Comparison of ENCODE assay signal across 1 cellular context in genomic region chr12:56645717-56646446, GRCh38.
TF ChIP-seq lines count a peak whose summit lies in the region.

ATP5F1B (minus strand) TSS chr12:56645984; CDS start chr12:56645963, 21 bp downstream.

TF ChIP-seq in K562, 482 proteins besides CTCF, POLR2A, EP300 and RAD21 (continued from another document and continues in another):
- TF ChIP-seq, protein P1, sequence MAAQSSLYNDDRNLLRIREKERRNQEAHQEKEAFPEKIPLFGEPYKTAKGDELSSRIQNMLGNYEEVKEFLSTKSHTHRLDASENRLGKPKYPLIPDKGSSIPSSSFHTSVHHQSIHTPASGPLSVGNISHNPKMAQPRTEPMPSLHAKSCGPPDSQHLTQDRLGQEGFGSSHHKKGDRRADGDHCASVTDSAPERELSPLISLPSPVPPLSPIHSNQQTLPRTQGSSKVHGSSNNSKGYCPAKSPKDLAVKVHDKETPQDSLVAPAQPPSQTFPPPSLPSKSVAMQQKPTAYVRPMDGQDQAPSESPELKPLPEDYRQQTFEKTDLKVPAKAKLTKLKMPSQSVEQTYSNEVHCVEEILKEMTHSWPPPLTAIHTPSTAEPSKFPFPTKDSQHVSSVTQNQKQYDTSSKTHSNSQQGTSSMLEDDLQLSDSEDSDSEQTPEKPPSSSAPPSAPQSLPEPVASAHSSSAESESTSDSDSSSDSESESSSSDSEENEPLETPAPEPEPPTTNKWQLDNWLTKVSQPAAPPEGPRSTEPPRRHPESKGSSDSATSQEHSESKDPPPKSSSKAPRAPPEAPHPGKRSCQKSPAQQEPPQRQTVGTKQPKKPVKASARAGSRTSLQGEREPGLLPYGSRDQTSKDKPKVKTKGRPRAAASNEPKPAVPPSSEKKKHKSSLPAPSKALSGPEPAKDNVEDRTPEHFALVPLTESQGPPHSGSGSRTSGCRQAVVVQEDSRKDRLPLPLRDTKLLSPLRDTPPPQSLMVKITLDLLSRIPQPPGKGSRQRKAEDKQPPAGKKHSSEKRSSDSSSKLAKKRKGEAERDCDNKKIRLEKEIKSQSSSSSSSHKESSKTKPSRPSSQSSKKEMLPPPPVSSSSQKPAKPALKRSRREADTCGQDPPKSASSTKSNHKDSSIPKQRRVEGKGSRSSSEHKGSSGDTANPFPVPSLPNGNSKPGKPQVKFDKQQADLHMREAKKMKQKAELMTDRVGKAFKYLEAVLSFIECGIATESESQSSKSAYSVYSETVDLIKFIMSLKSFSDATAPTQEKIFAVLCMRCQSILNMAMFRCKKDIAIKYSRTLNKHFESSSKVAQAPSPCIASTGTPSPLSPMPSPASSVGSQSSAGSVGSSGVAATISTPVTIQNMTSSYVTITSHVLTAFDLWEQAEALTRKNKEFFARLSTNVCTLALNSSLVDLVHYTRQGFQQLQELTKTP (IDR thresholded peaks at IDR 0.05; ENCODE audit: low read depth in 1 of 2, partially characterized antibody in 2 of 2) = peak in 1 of 2 experiments; percentile 13
- TF ChIP-seq, protein P2, sequence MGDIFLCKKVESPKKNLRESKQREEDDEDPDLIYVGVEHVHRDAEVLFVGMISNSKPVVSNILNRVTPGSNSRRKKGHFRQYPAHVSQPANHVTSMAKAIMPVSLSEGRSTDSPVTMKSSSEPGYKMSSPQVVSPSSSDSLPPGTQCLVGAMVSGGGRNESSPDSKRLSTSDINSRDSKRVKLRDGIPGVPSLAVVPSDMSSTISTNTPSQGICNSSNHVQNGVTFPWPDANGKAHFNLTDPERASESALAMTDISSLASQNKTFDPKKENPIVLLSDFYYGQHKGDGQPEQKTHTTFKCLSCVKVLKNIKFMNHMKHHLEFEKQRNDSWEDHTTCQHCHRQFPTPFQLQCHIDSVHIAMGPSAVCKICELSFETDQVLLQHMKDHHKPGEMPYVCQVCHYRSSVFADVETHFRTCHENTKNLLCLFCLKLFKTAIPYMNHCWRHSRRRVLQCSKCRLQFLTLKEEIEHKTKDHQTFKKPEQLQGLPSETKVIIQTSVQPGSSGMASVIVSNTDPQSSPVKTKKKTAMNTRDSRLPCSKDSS (IDR thresholded peaks at IDR 0.05; ENCODE audit: low read depth, partially characterized antibody) = no peak
- TF ChIP-seq HNRNPK (IDR thresholded peaks at IDR 0.05; ENCODE audit: low read depth, low read length, poor library complexity, severe bottlenecking) = no peak
- no peak for TF ChIP-seq KAT8 (IDR thresholded peaks at IDR 0.05; ENCODE audit: low read depth)
- TF ChIP-seq, protein P3, sequence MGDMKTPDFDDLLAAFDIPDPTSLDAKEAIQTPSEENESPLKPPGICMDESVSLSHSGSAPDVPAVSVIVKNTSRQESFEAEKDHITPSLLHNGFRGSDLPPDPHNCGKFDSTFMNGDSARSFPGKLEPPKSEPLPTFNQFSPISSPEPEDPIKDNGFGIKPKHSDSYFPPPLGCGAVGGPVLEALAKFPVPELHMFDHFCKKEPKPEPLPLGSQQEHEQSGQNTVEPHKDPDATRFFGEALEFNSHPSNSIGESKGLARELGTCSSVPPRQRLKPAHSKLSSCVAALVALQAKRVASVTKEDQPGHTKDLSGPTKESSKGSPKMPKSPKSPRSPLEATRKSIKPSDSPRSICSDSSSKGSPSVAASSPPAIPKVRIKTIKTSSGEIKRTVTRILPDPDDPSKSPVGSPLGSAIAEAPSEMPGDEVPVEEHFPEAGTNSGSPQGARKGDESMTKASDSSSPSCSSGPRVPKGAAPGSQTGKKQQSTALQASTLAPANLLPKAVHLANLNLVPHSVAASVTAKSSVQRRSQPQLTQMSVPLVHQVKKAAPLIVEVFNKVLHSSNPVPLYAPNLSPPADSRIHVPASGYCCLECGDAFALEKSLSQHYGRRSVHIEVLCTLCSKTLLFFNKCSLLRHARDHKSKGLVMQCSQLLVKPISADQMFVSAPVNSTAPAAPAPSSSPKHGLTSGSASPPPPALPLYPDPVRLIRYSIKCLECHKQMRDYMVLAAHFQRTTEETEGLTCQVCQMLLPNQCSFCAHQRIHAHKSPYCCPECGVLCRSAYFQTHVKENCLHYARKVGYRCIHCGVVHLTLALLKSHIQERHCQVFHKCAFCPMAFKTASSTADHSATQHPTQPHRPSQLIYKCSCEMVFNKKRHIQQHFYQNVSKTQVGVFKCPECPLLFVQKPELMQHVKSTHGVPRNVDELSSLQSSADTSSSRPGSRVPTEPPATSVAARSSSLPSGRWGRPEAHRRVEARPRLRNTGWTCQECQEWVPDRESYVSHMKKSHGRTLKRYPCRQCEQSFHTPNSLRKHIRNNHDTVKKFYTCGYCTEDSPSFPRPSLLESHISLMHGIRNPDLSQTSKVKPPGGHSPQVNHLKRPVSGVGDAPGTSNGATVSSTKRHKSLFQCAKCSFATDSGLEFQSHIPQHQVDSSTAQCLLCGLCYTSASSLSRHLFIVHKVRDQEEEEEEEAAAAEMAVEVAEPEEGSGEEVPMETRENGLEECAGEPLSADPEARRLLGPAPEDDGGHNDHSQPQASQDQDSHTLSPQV (IDR thresholded peaks at IDR 0.05) = peak; percentile 76; the same call in 1 of the 2 replicates
- TF ChIP-seq MIER1 (IDR thresholded peaks at IDR 0.05; ENCODE audit: low read depth) = no peak
- peak; percentile 99 for TF ChIP-seq PHF8 (IDR thresholded peaks at IDR 0.05; ENCODE audit: borderline replicate concordance, low read length)
- peak; percentile 88; the same call in 1 of the 2 replicates for TF ChIP-seq POLR2AphosphoS2 (IDR thresholded peaks at IDR 0.05; ENCODE audit: low read length)
- TF ChIP-seq ZNF518B (CRISPR knock-in tag; IDR thresholded peaks at IDR 0.05) = no peak
- TF ChIP-seq NONO (IDR thresholded peaks at IDR 0.05; ENCODE audit: low read depth in 2 of 2, low read length in 1 of 2) = peak in 1 of 2 experiments; percentile 44; a peak in 2 of 4 replicates
- TF ChIP-seq, protein P4, sequence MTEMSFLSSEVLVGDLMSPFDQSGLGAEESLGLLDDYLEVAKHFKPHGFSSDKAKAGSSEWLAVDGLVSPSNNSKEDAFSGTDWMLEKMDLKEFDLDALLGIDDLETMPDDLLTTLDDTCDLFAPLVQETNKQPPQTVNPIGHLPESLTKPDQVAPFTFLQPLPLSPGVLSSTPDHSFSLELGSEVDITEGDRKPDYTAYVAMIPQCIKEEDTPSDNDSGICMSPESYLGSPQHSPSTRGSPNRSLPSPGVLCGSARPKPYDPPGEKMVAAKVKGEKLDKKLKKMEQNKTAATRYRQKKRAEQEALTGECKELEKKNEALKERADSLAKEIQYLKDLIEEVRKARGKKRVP (CRISPR knock-in tag; IDR thresholded peaks at IDR 0.05) = 0 out of 2 replicates have a peak, but pooled peaks have one; percentile 34
- TF ChIP-seq TAF1 (IDR thresholded peaks at IDR 0.05; ENCODE audit: control insufficient read depth, extremely low read depth, insufficient read depth, low read length, severe bottlenecking) = peak; percentile 97
- TF ChIP-seq PCBP1 (IDR thresholded peaks at IDR 0.05; ENCODE audit: low read depth, low read length, poor library complexity, severe bottlenecking) = peak; percentile 27
- no peak for TF ChIP-seq CTCFL (IDR thresholded peaks at IDR 0.05; ENCODE audit: borderline replicate concordance, insufficient read depth, low read depth, low read length, poor library complexity, severe bottlenecking)
- TF ChIP-seq TAF15 (IDR thresholded peaks at IDR 0.05; ENCODE audit: low read depth, low read length) = no peak
- peak; percentile 78 for TF ChIP-seq HNRNPLL (IDR thresholded peaks at IDR 0.05; ENCODE audit: low read depth, low read length, poor library complexity, severe bottlenecking)
- TF ChIP-seq BRD4 (IDR thresholded peaks at IDR 0.05) = 0 out of 2 replicates have a peak, but pooled peaks have one; percentile 51
- peak; percentile 81 for TF ChIP-seq CREB3L1 (IDR thresholded peaks at IDR 0.05; ENCODE audit: borderline replicate concordance, low read depth)
- no peak for TF ChIP-seq ZC3H11A (IDR thresholded peaks at IDR 0.05; ENCODE audit: low read depth, low read length)
- TF ChIP-seq SNIP1 (IDR thresholded peaks at IDR 0.05; ENCODE audit: low read depth) = no peak
- TF ChIP-seq ZNF395 (CRISPR knock-in tag; IDR thresholded peaks at IDR 0.05) = peak; percentile 59; the same call in 1 of the 2 replicates
- no peak for TF ChIP-seq IFI16 (CRISPR knock-in tag; IDR thresholded peaks at IDR 0.05)
- peak in 1 of 2 experiments; percentile 38; a peak in 1 of 4 replicates for TF ChIP-seq SRF (CRISPR knock-in tag; IDR thresholded peaks at IDR 0.05)
- no peak; the same call in 1 of the 2 replicates for TF ChIP-seq CTBP1 (IDR thresholded peaks at IDR 0.05; ENCODE audit: borderline replicate concordance)
- peak; percentile 65; the same call in 1 of the 2 replicates for TF ChIP-seq CHCHD3 (CRISPR knock-in tag; IDR thresholded peaks at IDR 0.05)
- no peak for TF ChIP-seq MITF (IDR thresholded peaks at IDR 0.05)
- no peak for TF ChIP-seq POLR3A (IDR thresholded peaks at IDR 0.05; ENCODE audit: borderline replicate concordance, extremely low read depth, insufficient read depth, insufficient read length)
- TF ChIP-seq KDM4B (IDR thresholded peaks at IDR 0.05; ENCODE audit: borderline replicate concordance in 2 of 2, low read depth in 1 of 2) = no peak
- peak; percentile 73 for TF ChIP-seq MEIS2 (IDR thresholded peaks at IDR 0.05; ENCODE audit: partially characterized antibody)
- no peak for TF ChIP-seq ETS2 (tag; IDR thresholded peaks at IDR 0.05; ENCODE audit: borderline replicate concordance, poor library complexity, severe bottlenecking)
- TF ChIP-seq FOXK1 (CRISPR knock-in tag; IDR thresholded peaks at IDR 0.05; ENCODE audit: borderline replicate concordance) = peak; percentile 83; the same call in 1 of the 2 replicates
- no peak for TF ChIP-seq GATAD2A (IDR thresholded peaks at IDR 0.05)
- 0 out of 2 replicates have a peak, but pooled peaks have one; percentile 58 for TF ChIP-seq ZNF263 (CRISPR knock-in tag; IDR thresholded peaks at IDR 0.05; ENCODE audit: borderline replicate concordance)
- no peak for TF ChIP-seq FOXJ3 (CRISPR knock-in tag; IDR thresholded peaks at IDR 0.05)
- TF ChIP-seq TCF7 (IDR thresholded peaks at IDR 0.05; ENCODE audit: borderline replicate concordance) = no peak
